In genomic region chr18:67731853-67732252, GRCh38 we compare ENCODE assay signal across 22 cellular contexts.
DNase-seq lines count a peak whose midpoint lies in the region; ATAC-seq and TF ChIP-seq lines count a peak whose summit lies in the region.
"Had no signal": no experiment of that assay in that cellular context is flagged by ENCODE, and none has a peak within 500 bp of the region (broad histone marks: within the 10 kb centered on the region; RNA-seq: fewer than 3 reads in every experiment).

No MANE protein-coding gene starts in this region.

- POLR2A ChIA-PET in RWPE1 (lab: Yijun Ruan, JAX; ENCODE audit: low non-redundant PET) = no interaction called here

- DNase-seq in GM03348 (ENCODE audit: low spot score) (peak; percentile 18), RWPE1 (ENCODE audit: low spot score) (peak; percentile 13), epithelial cell of proximal tubule (ENCODE audit: low read depth) (peak; percentile 15), renal cortical epithelial cell (ENCODE audit: low read depth) (peak; percentile 42), AG08395 (ENCODE audit: low spot score) (no peak), DMS53 treated with DMSO at 0.1 percent for 48 hours (lab: John Stamatoyannopoulos, UW; ENCODE audit: unreplicated experiment) (no peak)
- DNase-seq in activated CD4-positive, alpha-beta T cell treated with anti-CD3 and anti-CD28 coated beads for 1 hour = no peak
- DNase-seq: activated CD4-positive, alpha-beta T cell treated with anti-CD3 and anti-CD28 coated beads, Interleukin-2, amount 50 U/mL, for 1 hour; activated naive CD4-positive, alpha-beta T cell treated with anti-CD3 and anti-CD28 coated beads, Interleukin-2, amount 10 ng/mL, durations not matched to agents 7 days and 5 days; BE2C; Calu3; cortex of kidney; erythroblast; naive thymus-derived CD4-positive, alpha-beta T cell; NCI-H748 treated with DMSO at 0.1 percent for 48 hours; pancreas; small intestine; stimulated activated CD4-positive, alpha-beta T cell treated with anti-CD3 and anti-CD28 coated beads, Interleukin-4, amount 100 ng/mL, for 24 hours; substantia nigra; uterus had no signal

- H3K4me3 ChIP-seq in epithelial cell of proximal tubule (ENCODE audit: low read depth, low read length) = no peak overlapping the region
- H3K4me3 ChIP-seq: GM12878, pancreas, uterus had no signal

- TF ChIP-seq CTCF in RWPE1 (conservative IDR thresholded peaks at IDR 0.05; ENCODE audit: low read depth) (no peak), epithelial cell of proximal tubule (conservative IDR thresholded peaks at IDR 0.05; ENCODE audit: low read depth, low read length) (no peak)

- ATAC-seq in HG02973 (IDR thresholded peaks at IDR 0.05; ENCODE audit: unreplicated experiment) = no peak
- ATAC-seq: GM12878; naive thymus-derived CD4-positive, alpha-beta T cell; pancreas had no signal

- CTCF ChIA-PET in RWPE1 (lab: Yijun Ruan, JAX) = no interaction called here

- no peak overlapping the region for H3K27ac ChIP-seq in RWPE1
- H3K27ac ChIP-seq: pancreas, uterus had no signal

Comparison
In these comparisons a context has a peak if more than half of its experiments do, and no peak if none do; other contexts are left out.
1. DNase-seq: peak in GM03348 (single experiment), RWPE1 (single experiment), epithelial cell of proximal tubule (single experiment) and renal cortical epithelial cell (single experiment); none in AG08395 (single experiment), activated CD4-positive, alpha-beta T cell treated with anti-CD3 and anti-CD28 coated beads for 1 hour (single experiment) and DMS53 treated with DMSO at 0.1 percent for 48 hours (single experiment).